Comparison of ENCODE assay signal across 15 cellular contexts in the genomic region with DNA sequence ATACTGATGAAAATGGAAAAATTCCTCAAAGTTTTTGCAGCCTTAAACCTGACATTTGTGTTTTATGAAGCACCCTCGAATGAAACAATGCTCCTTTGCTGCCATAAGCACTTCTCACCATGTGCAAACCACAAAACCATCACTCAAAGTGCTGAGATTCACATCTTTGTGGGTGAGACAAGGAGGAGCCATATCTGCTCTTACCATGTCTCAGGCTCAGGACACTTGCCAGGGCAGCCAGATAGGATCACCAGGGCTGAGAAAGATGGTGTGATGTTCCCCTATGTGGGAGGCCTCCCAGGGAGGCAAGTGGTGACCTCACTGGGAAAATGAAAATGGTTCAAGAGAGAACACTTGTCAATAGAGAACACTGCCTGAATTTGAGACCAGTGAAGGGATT.
DNase-seq lines count a peak whose midpoint lies in the region; ATAC-seq and TF ChIP-seq lines count a peak whose summit lies in the region.
"Had no signal": no experiment of that assay in that cellular context is flagged by ENCODE, and none has a peak within 500 bp of the region (broad histone marks: within the 10 kb centered on the region; RNA-seq: fewer than 3 reads in every experiment).

No MANE protein-coding gene starts in this region.

- TF ChIP-seq POLR2A in lower leg skin (IDR thresholded peaks at IDR 0.05) = no peak

- WGBS in lower leg skin, 2 donors = 29 to 31% methylated on average over 1 of the region's 1 CpG

- no peak for ATAC-seq in GM18517 (IDR thresholded peaks at IDR 0.05; ENCODE audit: unreplicated experiment)
- ATAC-seq: activated CD4-positive, alpha-beta T cell treated with anti-CD3 and anti-CD28 coated beads for 36 hours had no signal

- DNase-seq in A172 (ENCODE audit: low spot score) = peak; percentile 77
- DNase-seq in HCEC 1CT = peak; percentile 20
- peak; percentile 10 for DNase-seq in SK-N-DZ (ENCODE audit: low spot score)
- DNase-seq in fibroblast of mammary gland (ENCODE audit: low read depth) = peak; percentile 78
- DNase-seq in lower leg skin (ENCODE audit: low spot score in 2 of 2) = no peak
- DNase-seq in NCI-H69 (lab: John Stamatoyannopoulos, UW) = no peak
- no peak for DNase-seq in NAMALWA (ENCODE audit: low spot score)
- DNase-seq: activated CD4-positive, alpha-beta T cell treated with anti-CD3 and anti-CD28 coated beads for 36 hours; activated T-cell treated with anti-CD3 and anti-CD28 coated beads, Interleukin-2, amount 50 U/mL, for 24 hours; COR-L47; cortex of kidney; NCI-H1694 treated with DMSO at 0.1 percent for 48 hours; nucleus accumbens; spleen had no signal

- TF ChIP-seq CTCF in fibroblast of mammary gland (conservative IDR thresholded peaks at IDR 0.05; ENCODE audit: control insufficient read depth, insufficient read depth, low read depth, low read length) (no peak), lower leg skin (IDR thresholded peaks at IDR 0.05) (no peak)

- intact Hi-C loops in lower leg skin (cut with DNase I; ENCODE audit: low total_unique reads) = no loop called here

- H3K4me3 ChIP-seq in fibroblast of mammary gland (ENCODE audit: control insufficient read depth, low read depth, low read length) (no peak overlapping the region), lower leg skin (ENCODE audit: low read depth, poor library complexity, severe bottlenecking) (no peak overlapping the region)
- H3K4me3 ChIP-seq: spleen had no signal

Comparison
In these comparisons a context has a peak if more than half of its experiments do, and no peak if none do; other contexts are left out.
1. DNase-seq: peak in A172 (single experiment), HCEC 1CT (single experiment), SK-N-DZ (single experiment) and fibroblast of mammary gland (single experiment); none in lower leg skin (0 of 2), NCI-H69 (single experiment) and NAMALWA (single experiment).